1 cellular context compared by ENCODE assay signal in genomic region chr7:142248-142955, GRCh38.
TF ChIP-seq lines count a peak whose summit lies in the region.

No MANE protein-coding gene starts in this region.

TF ChIP-seq in HepG2, 621 proteins besides CTCF, POLR2A, EP300 and RAD21 (continued from another document and continues in another):
- TF ChIP-seq, protein P1, sequence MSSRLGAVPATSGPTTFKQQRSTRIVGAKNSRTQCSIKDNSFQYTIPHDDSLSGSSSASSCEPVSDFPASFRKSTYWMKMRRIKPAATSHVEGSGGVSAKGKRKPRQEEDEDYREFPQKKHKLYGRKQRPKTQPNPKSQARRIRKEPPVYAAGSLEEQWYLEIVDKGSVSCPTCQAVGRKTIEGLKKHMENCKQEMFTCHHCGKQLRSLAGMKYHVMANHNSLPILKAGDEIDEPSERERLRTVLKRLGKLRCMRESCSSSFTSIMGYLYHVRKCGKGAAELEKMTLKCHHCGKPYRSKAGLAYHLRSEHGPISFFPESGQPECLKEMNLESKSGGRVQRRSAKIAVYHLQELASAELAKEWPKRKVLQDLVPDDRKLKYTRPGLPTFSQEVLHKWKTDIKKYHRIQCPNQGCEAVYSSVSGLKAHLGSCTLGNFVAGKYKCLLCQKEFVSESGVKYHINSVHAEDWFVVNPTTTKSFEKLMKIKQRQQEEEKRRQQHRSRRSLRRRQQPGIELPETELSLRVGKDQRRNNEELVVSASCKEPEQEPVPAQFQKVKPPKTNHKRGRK (CRISPR knock-in tag; IDR thresholded peaks at IDR 0.05), result no peak
- TF ChIP-seq, protein P2, sequence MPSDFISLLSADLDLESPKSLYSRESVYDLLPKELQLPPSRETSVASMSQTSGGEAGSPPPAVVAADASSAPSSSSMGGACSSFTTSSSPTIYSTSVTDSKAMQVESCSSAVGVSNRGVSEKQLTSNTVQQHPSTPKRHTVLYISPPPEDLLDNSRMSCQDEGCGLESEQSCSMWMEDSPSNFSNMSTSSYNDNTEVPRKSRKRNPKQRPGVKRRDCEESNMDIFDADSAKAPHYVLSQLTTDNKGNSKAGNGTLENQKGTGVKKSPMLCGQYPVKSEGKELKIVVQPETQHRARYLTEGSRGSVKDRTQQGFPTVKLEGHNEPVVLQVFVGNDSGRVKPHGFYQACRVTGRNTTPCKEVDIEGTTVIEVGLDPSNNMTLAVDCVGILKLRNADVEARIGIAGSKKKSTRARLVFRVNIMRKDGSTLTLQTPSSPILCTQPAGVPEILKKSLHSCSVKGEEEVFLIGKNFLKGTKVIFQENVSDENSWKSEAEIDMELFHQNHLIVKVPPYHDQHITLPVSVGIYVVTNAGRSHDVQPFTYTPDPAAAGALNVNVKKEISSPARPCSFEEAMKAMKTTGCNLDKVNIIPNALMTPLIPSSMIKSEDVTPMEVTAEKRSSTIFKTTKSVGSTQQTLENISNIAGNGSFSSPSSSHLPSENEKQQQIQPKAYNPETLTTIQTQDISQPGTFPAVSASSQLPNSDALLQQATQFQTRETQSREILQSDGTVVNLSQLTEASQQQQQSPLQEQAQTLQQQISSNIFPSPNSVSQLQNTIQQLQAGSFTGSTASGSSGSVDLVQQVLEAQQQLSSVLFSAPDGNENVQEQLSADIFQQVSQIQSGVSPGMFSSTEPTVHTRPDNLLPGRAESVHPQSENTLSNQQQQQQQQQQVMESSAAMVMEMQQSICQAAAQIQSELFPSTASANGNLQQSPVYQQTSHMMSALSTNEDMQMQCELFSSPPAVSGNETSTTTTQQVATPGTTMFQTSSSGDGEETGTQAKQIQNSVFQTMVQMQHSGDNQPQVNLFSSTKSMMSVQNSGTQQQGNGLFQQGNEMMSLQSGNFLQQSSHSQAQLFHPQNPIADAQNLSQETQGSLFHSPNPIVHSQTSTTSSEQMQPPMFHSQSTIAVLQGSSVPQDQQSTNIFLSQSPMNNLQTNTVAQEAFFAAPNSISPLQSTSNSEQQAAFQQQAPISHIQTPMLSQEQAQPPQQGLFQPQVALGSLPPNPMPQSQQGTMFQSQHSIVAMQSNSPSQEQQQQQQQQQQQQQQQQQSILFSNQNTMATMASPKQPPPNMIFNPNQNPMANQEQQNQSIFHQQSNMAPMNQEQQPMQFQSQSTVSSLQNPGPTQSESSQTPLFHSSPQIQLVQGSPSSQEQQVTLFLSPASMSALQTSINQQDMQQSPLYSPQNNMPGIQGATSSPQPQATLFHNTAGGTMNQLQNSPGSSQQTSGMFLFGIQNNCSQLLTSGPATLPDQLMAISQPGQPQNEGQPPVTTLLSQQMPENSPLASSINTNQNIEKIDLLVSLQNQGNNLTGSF (CRISPR knock-in tag; IDR thresholded peaks at IDR 0.05), result no peak
- TF ChIP-seq PAXIP1 (CRISPR knock-in tag; conservative IDR thresholded peaks at IDR 0.05) (peak; percentile 46), ZNF296 (CRISPR knock-in tag; conservative IDR thresholded peaks at IDR 0.05) (no peak), ZNF616 (CRISPR knock-in tag; IDR thresholded peaks at IDR 0.05; ENCODE audit: low read depth) (no peak), ATF4 (CRISPR knock-in tag; IDR thresholded peaks at IDR 0.05) (no peak), ZNF646 (CRISPR knock-in tag; IDR thresholded peaks at IDR 0.05) (no peak), ZNF652 (CRISPR knock-in tag; IDR thresholded peaks at IDR 0.05; ENCODE audit: borderline replicate concordance, low read depth) (no peak), ARID4A (CRISPR knock-in tag; IDR thresholded peaks at IDR 0.05; ENCODE audit: borderline replicate concordance) (no peak)
- TF ChIP-seq, protein P3, sequence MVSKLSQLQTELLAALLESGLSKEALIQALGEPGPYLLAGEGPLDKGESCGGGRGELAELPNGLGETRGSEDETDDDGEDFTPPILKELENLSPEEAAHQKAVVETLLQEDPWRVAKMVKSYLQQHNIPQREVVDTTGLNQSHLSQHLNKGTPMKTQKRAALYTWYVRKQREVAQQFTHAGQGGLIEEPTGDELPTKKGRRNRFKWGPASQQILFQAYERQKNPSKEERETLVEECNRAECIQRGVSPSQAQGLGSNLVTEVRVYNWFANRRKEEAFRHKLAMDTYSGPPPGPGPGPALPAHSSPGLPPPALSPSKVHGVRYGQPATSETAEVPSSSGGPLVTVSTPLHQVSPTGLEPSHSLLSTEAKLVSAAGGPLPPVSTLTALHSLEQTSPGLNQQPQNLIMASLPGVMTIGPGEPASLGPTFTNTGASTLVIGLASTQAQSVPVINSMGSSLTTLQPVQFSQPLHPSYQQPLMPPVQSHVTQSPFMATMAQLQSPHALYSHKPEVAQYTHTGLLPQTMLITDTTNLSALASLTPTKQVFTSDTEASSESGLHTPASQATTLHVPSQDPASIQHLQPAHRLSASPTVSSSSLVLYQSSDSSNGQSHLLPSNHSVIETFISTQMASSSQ (IDR thresholded peaks at IDR 0.05; ENCODE audit: low read depth), result no peak
- TF ChIP-seq, protein P3 (CRISPR knock-in tag; IDR thresholded peaks at IDR 0.05; ENCODE audit: borderline replicate concordance), result no peak
- TF ChIP-seq, protein P4, sequence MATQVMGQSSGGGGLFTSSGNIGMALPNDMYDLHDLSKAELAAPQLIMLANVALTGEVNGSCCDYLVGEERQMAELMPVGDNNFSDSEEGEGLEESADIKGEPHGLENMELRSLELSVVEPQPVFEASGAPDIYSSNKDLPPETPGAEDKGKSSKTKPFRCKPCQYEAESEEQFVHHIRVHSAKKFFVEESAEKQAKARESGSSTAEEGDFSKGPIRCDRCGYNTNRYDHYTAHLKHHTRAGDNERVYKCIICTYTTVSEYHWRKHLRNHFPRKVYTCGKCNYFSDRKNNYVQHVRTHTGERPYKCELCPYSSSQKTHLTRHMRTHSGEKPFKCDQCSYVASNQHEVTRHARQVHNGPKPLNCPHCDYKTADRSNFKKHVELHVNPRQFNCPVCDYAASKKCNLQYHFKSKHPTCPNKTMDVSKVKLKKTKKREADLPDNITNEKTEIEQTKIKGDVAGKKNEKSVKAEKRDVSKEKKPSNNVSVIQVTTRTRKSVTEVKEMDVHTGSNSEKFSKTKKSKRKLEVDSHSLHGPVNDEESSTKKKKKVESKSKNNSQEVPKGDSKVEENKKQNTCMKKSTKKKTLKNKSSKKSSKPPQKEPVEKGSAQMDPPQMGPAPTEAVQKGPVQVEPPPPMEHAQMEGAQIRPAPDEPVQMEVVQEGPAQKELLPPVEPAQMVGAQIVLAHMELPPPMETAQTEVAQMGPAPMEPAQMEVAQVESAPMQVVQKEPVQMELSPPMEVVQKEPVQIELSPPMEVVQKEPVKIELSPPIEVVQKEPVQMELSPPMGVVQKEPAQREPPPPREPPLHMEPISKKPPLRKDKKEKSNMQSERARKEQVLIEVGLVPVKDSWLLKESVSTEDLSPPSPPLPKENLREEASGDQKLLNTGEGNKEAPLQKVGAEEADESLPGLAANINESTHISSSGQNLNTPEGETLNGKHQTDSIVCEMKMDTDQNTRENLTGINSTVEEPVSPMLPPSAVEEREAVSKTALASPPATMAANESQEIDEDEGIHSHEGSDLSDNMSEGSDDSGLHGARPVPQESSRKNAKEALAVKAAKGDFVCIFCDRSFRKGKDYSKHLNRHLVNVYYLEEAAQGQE (IDR thresholded peaks at IDR 0.05; ENCODE audit: borderline replicate concordance in 1 of 2, low read depth in 1 of 2, low read length in 2 of 2), result no peak
